Comparison of ENCODE assay signal across 28 cellular contexts in genomic region chr15:66069751-66070150, GRCh38.
"Had no signal": no experiment of that assay in that cellular context is flagged by ENCODE, and none has a peak within 500 bp of the region (broad histone marks: within the 10 kb centered on the region; RNA-seq: fewer than 3 reads in every experiment).

No MANE protein-coding gene starts in this region.

- ATAC-seq: activated T-helper 17 cell treated with anti-CD3 and anti-CD28 coated beads, Interleukin-2, amount 50 U/mL, for 72 hours; left lung; lower lobe of right lung; natural killer cell; right cardiac atrium; stimulated activated naive CD8-positive, alpha-beta T cell treated with anti-CD3 and anti-CD28 coated beads, Interleukin-15, Interleukin-2, amounts not matched to agents 100 U/mL and 50 U/mL, for 24 hours; T-helper 17 cell had no signal

- H3K4me3 ChIP-seq: breast epithelium, esophagus muscularis mucosa, left lung, lower lobe of right lung, neural progenitor cell, skin epidermis, thoracic aorta, uterus had no signal

- H3K27ac Mint-ChIP-seq: activated CD4-positive, alpha-beta memory T cell treated with anti-CD3 and anti-CD28 coated beads for 36 hours; activated CD4-positive, alpha-beta T cell treated with anti-CD3 and anti-CD28 coated beads, Interleukin-2, amount 10 ng/mL, durations not matched to agents 24 days and 14 days; activated naive CD4-positive, alpha-beta T cell treated with anti-CD3 and anti-CD28 coated beads, Interleukin-2, amount 50 U/mL, for 24 hours; activated T-helper 17 cell treated with anti-CD3 and anti-CD28 coated beads, Interleukin-2, amount 50 U/mL, for 72 hours; natural killer cell; neural progenitor cell; T-helper 17 cell; type B pancreatic cell had no signal

- H3K4me1 ChIP-seq: breast epithelium, left lung, lower lobe of right lung, uterus had no signal

- H3K9ac ChIP-seq: neural progenitor cell had no signal

- H3K9me3 ChIP-seq: breast epithelium, esophagus muscularis mucosa, left lung, lower lobe of right lung, thoracic aorta, uterus had no signal

- H3K9me3 Mint-ChIP-seq: activated CD4-positive, alpha-beta memory T cell treated with anti-CD3 and anti-CD28 coated beads for 36 hours; activated CD4-positive, alpha-beta T cell treated with anti-CD3 and anti-CD28 coated beads, Interleukin-2, amount 10 ng/mL, durations not matched to agents 24 days and 14 days; activated naive CD4-positive, alpha-beta T cell treated with anti-CD3 and anti-CD28 coated beads, Interleukin-2, amount 50 U/mL, for 24 hours; activated T-helper 17 cell treated with anti-CD3 and anti-CD28 coated beads, Interleukin-2, amount 50 U/mL, for 72 hours; natural killer cell; neural progenitor cell; type B pancreatic cell had no signal

- H3K4me1 Mint-ChIP-seq: activated CD4-positive, alpha-beta T cell treated with anti-CD3 and anti-CD28 coated beads, Interleukin-2, amount 10 ng/mL, durations not matched to agents 24 days and 14 days; activated naive CD4-positive, alpha-beta T cell treated with anti-CD3 and anti-CD28 coated beads, Interleukin-2, amount 50 U/mL, for 24 hours; activated T-helper 17 cell treated with anti-CD3 and anti-CD28 coated beads, Interleukin-2, amount 50 U/mL, for 72 hours; natural killer cell; T-helper 17 cell had no signal

- H3K27ac ChIP-seq: breast epithelium, esophagus muscularis mucosa, left lung, lower lobe of right lung, neural progenitor cell, skin epidermis, thoracic aorta, uterus had no signal

- DNase-seq: activated CD4-positive, alpha-beta memory T cell treated with anti-CD3 and anti-CD28 coated beads for 36 hours; activated CD4-positive, alpha-beta T cell treated with anti-CD3 and anti-CD28 coated beads, Interleukin-2, amount 10 ng/mL, durations not matched to agents 24 days and 14 days; activated CD4-positive, CD25-positive, alpha-beta regulatory T cell treated with anti-CD3 and anti-CD28 coated beads, Interleukin-2, amount 50 U/mL, for 72 hours; activated CD8-positive, alpha-beta memory T cell treated with anti-CD3 and anti-CD28 coated beads, Interleukin-2, amount 50 U/mL, for 4 hours; activated T-cell treated with anti-CD3 and anti-CD28 coated beads, Interleukin-2, amount 50 U/mL, for 1 hour; central memory CD4-positive, alpha-beta T cell; foreskin melanocyte; kidney glomerular epithelial cell; left lung; lower lobe of right lung; mesenchymal stem cell; natural killer cell; posterior cingulate gyrus; right cardiac atrium; stimulated activated CD4-positive, alpha-beta T cell treated with anti-CD3 and anti-CD28 coated beads, Interleukin-12 subunit alpha, Interleukin-12 subunit beta, amount 100 ng/mL, for 4 hours; stimulated activated CD4-positive, alpha-beta T cell treated with anti-CD3 and anti-CD28 coated beads, Interleukin-4, amount 100 ng/mL, for 1 hour; stimulated activated naive CD8-positive, alpha-beta T cell treated with anti-CD3 and anti-CD28 coated beads, Interleukin-15, Interleukin-2, amounts not matched to agents 100 U/mL and 50 U/mL, for 24 hours; T-helper 17 cell; T1000; uterus had no signal

- H3K36me3 ChIP-seq: breast epithelium, esophagus muscularis mucosa, left lung, lower lobe of right lung, neural progenitor cell, thoracic aorta, uterus had no signal

- H3K27me3 Mint-ChIP-seq: activated naive CD4-positive, alpha-beta T cell treated with anti-CD3 and anti-CD28 coated beads, Interleukin-2, amount 50 U/mL, for 24 hours; activated T-helper 17 cell treated with anti-CD3 and anti-CD28 coated beads, Interleukin-2, amount 50 U/mL, for 72 hours had no signal

- H3K4me3 Mint-ChIP-seq: activated CD4-positive, alpha-beta memory T cell treated with anti-CD3 and anti-CD28 coated beads for 36 hours; activated CD4-positive, alpha-beta T cell treated with anti-CD3 and anti-CD28 coated beads, Interleukin-2, amount 10 ng/mL, durations not matched to agents 24 days and 14 days; activated naive CD4-positive, alpha-beta T cell treated with anti-CD3 and anti-CD28 coated beads, Interleukin-2, amount 50 U/mL, for 24 hours; activated T-helper 17 cell treated with anti-CD3 and anti-CD28 coated beads, Interleukin-2, amount 50 U/mL, for 72 hours; natural killer cell; neural progenitor cell; T-helper 17 cell; type B pancreatic cell had no signal

- H3K36me3 Mint-ChIP-seq: activated CD4-positive, alpha-beta memory T cell treated with anti-CD3 and anti-CD28 coated beads for 36 hours; activated naive CD4-positive, alpha-beta T cell treated with anti-CD3 and anti-CD28 coated beads, Interleukin-2, amount 50 U/mL, for 24 hours; natural killer cell; neural progenitor cell; type B pancreatic cell had no signal

- H3K27me3 ChIP-seq: esophagus muscularis mucosa, neural progenitor cell, uterus had no signal
